ENCODE assay signal across 15 cellular contexts in genomic region chr2:137829251-137829650, GRCh38.
DNase-seq lines count a peak whose midpoint lies in the region.
"Had no signal": no experiment of that assay in that cellular context is flagged by ENCODE, and none has a peak within 500 bp of the region (broad histone marks: within the 10 kb centered on the region; RNA-seq: fewer than 3 reads in every experiment).

No MANE protein-coding gene starts in this region.

- peak; percentile 20 for DNase-seq in NCI-H748 (lab: John Stamatoyannopoulos, UW; ENCODE audit: unreplicated experiment)
- no peak for DNase-seq in NCI-H748 treated with DMSO at 0.1 percent for 48 hours (lab: John Stamatoyannopoulos, UW)
- peak in 2 of 3 experiments; percentile 21 to 87 for DNase-seq in NCI-H1417 (lab: John Stamatoyannopoulos, UW)
- peak; percentile 78 for DNase-seq in NCI-H146 treated with DMSO at 0.1 percent for 48 hours (lab: John Stamatoyannopoulos, UW; ENCODE audit: unreplicated experiment)
- DNase-seq in NCI-H69 (lab: John Stamatoyannopoulos, UW), result peak; percentile 80
- DNase-seq in NCI-H526 treated with DMSO at 0.1 percent for 48 hours (lab: John Stamatoyannopoulos, UW), result no peak
- no peak for DNase-seq in AG08395 (ENCODE audit: low spot score)
- no peak for DNase-seq in OCI-M1 (lab: John Stamatoyannopoulos, UW)
- DNase-seq: AML-193; CD4-positive, CD25-positive, alpha-beta regulatory T cell; DMS153; DMS79 treated with DMSO at 0.1 percent for 48 hours; EL; GOT3; H9 had no signal

Comparison
In these comparisons a context has a peak if more than half of its experiments do, and no peak if none do; other contexts are left out.
1. DNase-seq: peak in NCI-H748 (single experiment), NCI-H1417 (2 of 3), NCI-H146 treated with DMSO at 0.1 percent for 48 hours (single experiment) and NCI-H69 (single experiment); none in NCI-H748 treated with DMSO at 0.1 percent for 48 hours (single experiment), NCI-H526 treated with DMSO at 0.1 percent for 48 hours (single experiment), AG08395 (single experiment) and OCI-M1 (single experiment).